In the genomic region with DNA sequence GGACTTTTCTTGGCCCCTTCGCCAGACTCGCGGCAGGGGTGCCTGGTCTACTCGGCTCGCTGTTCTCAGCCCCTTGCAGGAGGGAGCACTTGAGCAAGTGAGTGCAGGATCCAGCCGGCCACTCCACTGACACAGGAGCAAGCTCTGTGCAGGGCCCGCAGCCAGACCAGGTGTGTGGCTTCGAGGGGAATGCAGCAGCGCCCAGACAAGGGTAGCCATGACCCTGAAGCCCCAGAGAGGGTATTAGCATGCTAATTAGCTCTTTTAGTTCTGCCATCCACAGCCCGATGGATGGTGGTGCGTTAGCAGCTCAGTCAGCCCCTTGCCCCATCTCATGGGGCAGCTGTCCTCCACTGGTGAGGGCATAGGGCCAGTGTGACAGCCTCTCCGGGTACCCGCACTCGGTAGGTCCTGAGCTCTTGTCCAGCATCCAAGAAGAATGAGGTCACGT, we compare ENCODE assay signal across 17 cellular contexts.
DNase-seq lines count a peak whose midpoint lies in the region; ATAC-seq, FAIRE-seq and TF ChIP-seq lines count a peak whose summit lies in the region.
"Had no signal": no experiment of that assay in that cellular context is flagged by ENCODE, and none has a peak within 500 bp of the region (broad histone marks: within the 10 kb centered on the region; RNA-seq: fewer than 3 reads in every experiment).

No MANE protein-coding gene starts in this region.

- no peak for TF ChIP-seq POLR2A in breast epithelium (IDR thresholded peaks at IDR 0.05)

- H3K27ac ChIP-seq in breast epithelium = peak overlapping the region; percentile 35 to 71
- H3K27ac ChIP-seq in astrocyte (ENCODE audit: low read depth, low read length) = peak overlapping the region; percentile 67

- BruUV-seq in MCF 10A (replicated peaks; lab: Mats Ljungman, UMichigan) = no TSS peak

- peak overlapping the region; percentile 52 for H3K4me2 ChIP-seq in astrocyte (ENCODE audit: low read length)

- no peak overlapping the region for H3K4me3 Mint-ChIP-seq in MCF 10A (ENCODE audit: unreplicated experiment)
- H3K4me3 Mint-ChIP-seq in astrocyte (ENCODE audit: unreplicated experiment) = no peak overlapping the region
- no peak overlapping the region for H3K4me3 Mint-ChIP-seq in type B pancreatic cell
- H3K4me3 Mint-ChIP-seq: activated CD4-positive, alpha-beta T cell treated with anti-CD3 and anti-CD28 coated beads, Interleukin-2, amount 10 ng/mL, durations not matched to agents 7 days and 5 days; activated T-helper 1 cell treated with anti-CD3 and anti-CD28 coated beads, Interleukin-12 subunit alpha, Interleukin-12 subunit beta, Interleukin-2, Interleukin-4 antibody, amounts not matched to agents 30 ng/mL and 10 ng/mL and 1 ng/mL, durations not matched to agents 14 hours and 24 hours and 36 hours; CD8-positive, alpha-beta memory T cell; neural crest cell had no signal

- H3K4me3 ChIP-seq in breast epithelium (no peak overlapping the region), astrocyte (ENCODE audit: insufficient read depth, low read depth, low read length) (no peak overlapping the region)
- H3K4me3 ChIP-seq: left lung had no signal

- intact Hi-C loops in breast epithelium (cut with DNase I; ENCODE audit: low total_unique reads) = no loop called here
- intact Hi-C loops in MCF 10A (cut with micrococcal nuclease) = no loop called here

- TF ChIP-seq CTCF in breast epithelium (IDR thresholded peaks at IDR 0.05) (no peak), MCF 10A (IDR thresholded peaks at IDR 0.05; ENCODE audit: unreplicated experiment) (no peak), astrocyte (IDR thresholded peaks at IDR 0.05; ENCODE audit: insufficient read depth, low read depth, low read length) (no peak), type B pancreatic cell (conservative IDR thresholded peaks at IDR 0.05) (no peak)

- H3K9me3 ChIP-seq in breast epithelium (peaks cover 0 to 12% of the 10 kb centered on the region in 2 donors), astrocyte (ENCODE audit: insufficient read depth, low read depth, low read length) (no peaks in the 10 kb centered on the region)

- H3K9me3 Mint-ChIP-seq in MCF 10A (ENCODE audit: unreplicated experiment) (no peaks in the 10 kb centered on the region), astrocyte (ENCODE audit: unreplicated experiment) (peaks cover 16% of the 10 kb centered on the region), type B pancreatic cell (peaks cover 7% of the 10 kb centered on the region)
- H3K9me3 Mint-ChIP-seq: activated CD4-positive, alpha-beta T cell treated with anti-CD3 and anti-CD28 coated beads, Interleukin-2, amount 10 ng/mL, durations not matched to agents 7 days and 5 days; activated T-helper 1 cell treated with anti-CD3 and anti-CD28 coated beads, Interleukin-12 subunit alpha, Interleukin-12 subunit beta, Interleukin-2, Interleukin-4 antibody, amounts not matched to agents 30 ng/mL and 10 ng/mL and 1 ng/mL, durations not matched to agents 14 hours and 24 hours and 36 hours had no signal

- no peak overlapping the region for H3K27ac Mint-ChIP-seq in MCF 10A (ENCODE audit: low read depth, unreplicated experiment)
- H3K27ac Mint-ChIP-seq in astrocyte (ENCODE audit: unreplicated experiment) = no peak overlapping the region
- H3K27ac Mint-ChIP-seq in type B pancreatic cell = no peak overlapping the region
- H3K27ac Mint-ChIP-seq: activated CD4-positive, alpha-beta T cell treated with anti-CD3 and anti-CD28 coated beads, Interleukin-2, amount 10 ng/mL, durations not matched to agents 7 days and 5 days; activated T-helper 1 cell treated with anti-CD3 and anti-CD28 coated beads, Interleukin-12 subunit alpha, Interleukin-12 subunit beta, Interleukin-2, Interleukin-4 antibody, amounts not matched to agents 30 ng/mL and 10 ng/mL and 1 ng/mL, durations not matched to agents 14 hours and 24 hours and 36 hours; CD8-positive, alpha-beta memory T cell had no signal

- no peaks in the 10 kb centered on the region for H3K36me3 Mint-ChIP-seq in MCF 10A (ENCODE audit: insufficient read depth, unreplicated experiment)
- no peaks in the 10 kb centered on the region for H3K36me3 Mint-ChIP-seq in astrocyte (ENCODE audit: low read depth, unreplicated experiment)
- peaks cover 4% of the 10 kb centered on the region for H3K36me3 Mint-ChIP-seq in type B pancreatic cell
- H3K36me3 Mint-ChIP-seq: CD8-positive, alpha-beta memory T cell had no signal

- H3K27me3 ChIP-seq in breast epithelium (no peaks in the 10 kb centered on the region), astrocyte (ENCODE audit: insufficient read depth, low read length) (no peaks in the 10 kb centered on the region)
- H3K27me3 ChIP-seq: left lung had no signal

- peak overlapping the region; percentile 39 for H3K9ac ChIP-seq in astrocyte (ENCODE audit: low read length)

- H3K4me1 Mint-ChIP-seq in MCF 10A (ENCODE audit: insufficient read depth, unreplicated experiment) = peaks cover 6% of the 10 kb centered on the region
- H3K4me1 Mint-ChIP-seq in astrocyte (ENCODE audit: low read depth, unreplicated experiment) = peaks cover 8% of the 10 kb centered on the region
- peaks cover 7% of the 10 kb centered on the region for H3K4me1 Mint-ChIP-seq in type B pancreatic cell (ENCODE audit: unreplicated experiment)
- H3K4me1 Mint-ChIP-seq: activated CD4-positive, alpha-beta T cell treated with anti-CD3 and anti-CD28 coated beads, Interleukin-2, amount 10 ng/mL, durations not matched to agents 7 days and 5 days; CD8-positive, alpha-beta memory T cell had no signal

- CTCF ChIA-PET in MCF 10A (lab: Yijun Ruan, JAX) = interaction anchor here (0.6 to 1.3 kb wide), 2 partner anchors 14 to 468 kb away, joined by 3 to 4 read pairs; no protein-coding TSS in a partner anchor

- no peak for DNase-seq in breast epithelium (ENCODE audit: low spot score in 2 of 2)
- no peak for DNase-seq in MCF 10A (ENCODE audit: unreplicated experiment)
- no peak for DNase-seq in astrocyte (ENCODE audit: low read depth)
- DNase-seq in mesenteric fat pad (ENCODE audit: low spot score) = peak; percentile 65
- peak; percentile 56 for DNase-seq in type B pancreatic cell (ENCODE audit: extremely low spot score, unreplicated experiment)
- DNase-seq in activated T-cell treated with anti-CD3 and anti-CD28 coated beads, Interleukin-2, amount 50 U/mL, for 48 hours = no peak
- DNase-seq in 8988T = no peak
- DNase-seq: activated CD4-positive, alpha-beta T cell treated with anti-CD3 and anti-CD28 coated beads, Interleukin-2, amount 10 ng/mL, durations not matched to agents 7 days and 5 days; CD8-positive, alpha-beta memory T cell; dermis blood vessel endothelial cell; MV-4-11; small intestine had no signal

- H3K27me3 Mint-ChIP-seq in MCF 10A (ENCODE audit: insufficient read depth, unreplicated experiment) (no peaks in the 10 kb centered on the region), astrocyte (ENCODE audit: low read depth, unreplicated experiment) (peaks cover 15% of the 10 kb centered on the region), type B pancreatic cell (no peaks in the 10 kb centered on the region)
- H3K27me3 Mint-ChIP-seq: activated CD4-positive, alpha-beta T cell treated with anti-CD3 and anti-CD28 coated beads, Interleukin-2, amount 10 ng/mL, durations not matched to agents 7 days and 5 days had no signal

- H2AFZ ChIP-seq in astrocyte (ENCODE audit: low read depth, low read length) = no peak overlapping the region

- no peaks in the 10 kb centered on the region for H4K20me1 ChIP-seq in astrocyte (ENCODE audit: insufficient read depth, low read length)

- H3K36me3 ChIP-seq in breast epithelium (no peaks in the 10 kb centered on the region), astrocyte (ENCODE audit: insufficient read depth, low read length) (no peaks in the 10 kb centered on the region)
- H3K36me3 ChIP-seq: left lung had no signal

- FAIRE-seq in astrocyte (lab: Jason Lieb, UNC) = no peak
- FAIRE-seq: A204.1, small intestine had no signal

- no peaks in the 10 kb centered on the region for H3K79me2 ChIP-seq in astrocyte (ENCODE audit: insufficient read depth, low read length)

- no peaks in the 10 kb centered on the region for H3K4me1 ChIP-seq in breast epithelium
- H3K4me1 ChIP-seq in astrocyte (ENCODE audit: insufficient read depth, low read length) = peaks cover 22% of the 10 kb centered on the region
- H3K4me1 ChIP-seq: left lung had no signal

- POLR2A ChIA-PET in MCF 10A (lab: Yijun Ruan, JAX) = no interaction called here

- ATAC-seq in GM21717 (IDR thresholded peaks at IDR 0.05; ENCODE audit: unreplicated experiment) = no peak

Comparison
In these comparisons a context has a peak if more than half of its experiments do, and no peak if none do; other contexts are left out.
1. DNase-seq: peak in mesenteric fat pad (single experiment) and type B pancreatic cell (single experiment); none in breast epithelium (0 of 2), MCF 10A (single experiment), astrocyte (single experiment), activated T-cell treated with anti-CD3 and anti-CD28 coated beads, Interleukin-2, amount 50 U/mL, for 48 hours (0 of 2) and 8988T (single experiment).